Comparison of ENCODE assay signal across 8 cellular contexts in the genomic region with DNA sequence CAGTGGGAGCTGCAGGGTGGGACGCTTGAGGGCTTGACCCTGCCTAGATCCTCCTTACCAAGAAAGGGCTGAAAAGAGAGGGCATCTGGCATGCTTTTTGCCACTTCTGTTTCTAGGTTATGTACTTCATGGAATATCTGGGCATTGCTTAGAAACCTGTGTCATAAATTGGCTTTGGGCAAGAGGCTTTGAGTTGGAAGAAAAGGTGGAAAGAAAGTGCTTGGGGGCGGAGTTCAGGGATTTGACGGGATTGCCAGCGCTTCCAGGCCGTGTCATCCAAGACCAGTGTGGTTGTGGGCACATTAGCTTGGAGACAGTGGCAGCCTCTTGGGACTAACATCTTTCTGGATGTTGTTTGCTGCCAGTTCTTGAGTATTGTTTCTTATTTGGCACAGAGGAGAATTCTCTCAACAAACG. TPM values are rescaled to one million over a fixed set of nuclear protein-coding genes. Genes with fewer than 3 reads are reported as not detected.
A peak's percentile ranks its signal among the peaks of the same experiment; 100 is the strongest.
DNase-seq lines count a peak whose midpoint lies in the region; ATAC-seq and TF ChIP-seq lines count a peak whose summit lies in the region.

No MANE protein-coding gene starts in this region.

- H4K91ac ChIP-seq in H9 (ENCODE audit: insufficient read length, low read depth, low read length) = no peak overlapping the region

- no peak overlapping the region for H2AK5ac ChIP-seq in H9 (ENCODE audit: insufficient read length, low read length)

- H2BK12ac ChIP-seq in H9 (ENCODE audit: insufficient read length, low read depth, low read length) = no peak overlapping the region

- H3K36me3 ChIP-seq in A673 (ENCODE audit: insufficient read depth, low read length, poor library complexity, severe bottlenecking) = no peaks in the 10 kb centered on the region

- H3K23ac ChIP-seq in H9 (ENCODE audit: insufficient read length, low read depth, low read length) = no peak overlapping the region

- WGBS in H9 (ENCODE audit: extremely low coverage, insufficient read length, low lambda C conversion rate) = no CpG with 5 or more reads among the region's 6 CpGs

- H2BK120ac ChIP-seq in H9 (ENCODE audit: low read depth, low read length, poor library complexity, severe bottlenecking) = peak overlapping the region; percentile 65

- H3K9ac ChIP-seq in H9 (ENCODE audit: extremely low read depth, insufficient read length, low read length) = peak overlapping the region; percentile 81

- intact Hi-C loops in A673 (cut with micrococcal nuclease; ENCODE audit: unreplicated experiment) = loop anchor here (2.0 kb wide), 1 partner anchor 16 kb away; no protein-coding TSS in a partner anchor

- CTCF ChIA-PET in A673 (lab: Charles Lee) = no interaction called here

- peaks cover 6% of the 10 kb centered on the region for H3K23me2 ChIP-seq in H9 (ENCODE audit: insufficient read length, low read depth, low read length, poor library complexity, severe bottlenecking)

- peak overlapping the region; percentile 79 for H3K4me3 ChIP-seq in A673 (ENCODE audit: low read depth, low read length, poor library complexity, severe bottlenecking)

- H3T11ph ChIP-seq in H9 (ENCODE audit: low read length) = no peak overlapping the region

- H4K20me1 ChIP-seq in H9 (ENCODE audit: control insufficient read depth, insufficient read depth, insufficient read length) = no peaks in the 10 kb centered on the region

- H3K4me3 Mint-ChIP-seq in H9 = peak overlapping the region; percentile 81 to 91
- peak overlapping the region; percentile 88 for H3K4me3 Mint-ChIP-seq in activated T-helper 17 cell treated with anti-CD3 and anti-CD28 coated beads, Interleukin-2, amount 50 U/mL, for 72 hours
- H3K4me3 Mint-ChIP-seq in immature natural killer cell = peak overlapping the region; percentile 68 to 93 (median 89)
- H3K4me3 Mint-ChIP-seq in stimulated activated naive B cell treated with anti-CD40 and anti-IgM and Interleukin-4, amounts not matched to agents 10 μg/mL and 1 μg/mL and 100 μg/mL, for 72 hours = peak overlapping the region; percentile 88 to 91

- no peak overlapping the region for H4K8ac ChIP-seq in H9 (replicated peaks; ENCODE audit: insufficient read length, low read depth, low read length)

- H3K18ac ChIP-seq in H9 (ENCODE audit: insufficient read length, low read depth, low read length) = no peak overlapping the region

- H3K56ac ChIP-seq in H9 (ENCODE audit: insufficient read length, low read depth, low read length) = no peak overlapping the region

- H3K79me2 ChIP-seq in H9 (ENCODE audit: insufficient read depth, low read length) = no peaks in the 10 kb centered on the region

- no peaks in the 10 kb centered on the region for H3K9me3 Mint-ChIP-seq in H9
- H3K9me3 Mint-ChIP-seq in activated T-helper 17 cell treated with anti-CD3 and anti-CD28 coated beads, Interleukin-2, amount 50 U/mL, for 72 hours = no peaks in the 10 kb centered on the region
- no peaks in the 10 kb centered on the region for H3K9me3 Mint-ChIP-seq in immature natural killer cell
- H3K9me3 Mint-ChIP-seq in stimulated activated naive B cell treated with anti-CD40 and anti-IgM and Interleukin-4, amounts not matched to agents 10 μg/mL and 1 μg/mL and 100 μg/mL, for 72 hours = no peaks in the 10 kb centered on the region

- ATAC-seq in activated T-helper 17 cell treated with anti-CD3 and anti-CD28 coated beads, Interleukin-2, amount 50 U/mL, for 72 hours (replicated peaks) = no peak
- no peak for ATAC-seq in stimulated activated naive B cell treated with anti-CD40 and anti-IgM and Interleukin-4, amounts not matched to agents 10 μg/mL and 1 μg/mL and 100 μg/mL, for 72 hours (replicated peaks)
- no peak for ATAC-seq in GM21723 (IDR thresholded peaks at IDR 0.05; ENCODE audit: unreplicated experiment)

- H3K27me3 Mint-ChIP-seq in H9 (ENCODE audit: low read depth) (peaks cover 60% of the 10 kb centered on the region), immature natural killer cell (ENCODE audit: low read depth in 3 of 3) (peaks cover 0 to 17% (median 5%) of the 10 kb centered on the region in 3 donors)
- peaks cover 3% of the 10 kb centered on the region for H3K27me3 Mint-ChIP-seq in activated T-helper 17 cell treated with anti-CD3 and anti-CD28 coated beads, Interleukin-2, amount 50 U/mL, for 72 hours
- peaks cover 12 to 13% of the 10 kb centered on the region in 2 donors for H3K27me3 Mint-ChIP-seq in stimulated activated naive B cell treated with anti-CD40 and anti-IgM and Interleukin-4, amounts not matched to agents 10 μg/mL and 1 μg/mL and 100 μg/mL, for 72 hours

- peak overlapping the region; percentile 99 for H3K4me2 ChIP-seq in H9 (ENCODE audit: insufficient read depth, insufficient read length, low read length)

- no peak overlapping the region for H3K4ac ChIP-seq in H9 (ENCODE audit: low read depth, low read length)

- H3K27ac Mint-ChIP-seq in H9 (no peak overlapping the region; a peak in 1 of 7 replicates), immature natural killer cell (peak overlapping the region in 5 of 6 donors; percentile 26 to 71 (median 41))
- peak overlapping the region; percentile 77 for H3K27ac Mint-ChIP-seq in activated T-helper 17 cell treated with anti-CD3 and anti-CD28 coated beads, Interleukin-2, amount 50 U/mL, for 72 hours
- peak overlapping the region; percentile 79 for H3K27ac Mint-ChIP-seq in stimulated activated naive B cell treated with anti-CD40 and anti-IgM and Interleukin-4, amounts not matched to agents 10 μg/mL and 1 μg/mL and 100 μg/mL, for 72 hours

- TF ChIP-seq CTCF in A673 (conservative IDR thresholded peaks at IDR 0.05; ENCODE audit: low read depth, low read length) (no peak), H9 (conservative IDR thresholded peaks at IDR 0.05) (no peak)

- peak overlapping the region; percentile 77 for H3K27ac ChIP-seq in A673 (ENCODE audit: low read depth, low read length, poor library complexity, severe bottlenecking)
- H3K27ac ChIP-seq in H9 (ENCODE audit: insufficient read length, low read depth, low read length) = no peak overlapping the region

- H4K5ac ChIP-seq in H9 (ENCODE audit: insufficient read length, low read depth, low read length) = no peak overlapping the region

- no peak overlapping the region for H2BK20ac ChIP-seq in H9 (ENCODE audit: low read depth, low read length, poor library complexity, severe bottlenecking)

- 0 out of 2 replicates have a peak overlapping the region, but pooled peaks have one; percentile 31 for H3K14ac ChIP-seq in H9 (ENCODE audit: insufficient read depth, low read length)

- no peaks in the 10 kb centered on the region for H3K27me3 ChIP-seq in A673 (replicated peaks; ENCODE audit: insufficient read depth, low read depth, low read length, poor library complexity)
- 0 out of 2 replicates have a peak, but pooled peaks cover 3% of the 10 kb centered on the region for H3K27me3 ChIP-seq in H9 (ENCODE audit: insufficient read depth, low read length)

- H2AFZ ChIP-seq in H9 (ENCODE audit: low read length) = no peak overlapping the region

- BruUV-seq in A673 (replicated peaks; lab: Mats Ljungman, UMichigan) = no TSS peak

- no peak overlapping the region for H2BK15ac ChIP-seq in H9 (ENCODE audit: low read depth, low read length)

- POLR2A ChIA-PET in A673 (lab: Charles Lee; ENCODE audit: low non-redundant PET) = no interaction called here

- H2BK5ac ChIP-seq in H9 (ENCODE audit: insufficient read length, low read length) = no peak overlapping the region

- H3K4me1 Mint-ChIP-seq in H9 (peaks cover 13 to 14% of the 10 kb centered on the region in 2 experiments), immature natural killer cell (peaks cover 18 to 25% of the 10 kb centered on the region in 2 donors)
- H3K4me1 Mint-ChIP-seq in activated T-helper 17 cell treated with anti-CD3 and anti-CD28 coated beads, Interleukin-2, amount 50 U/mL, for 72 hours = peaks cover 15% of the 10 kb centered on the region
- peaks cover 15 to 18% of the 10 kb centered on the region in 2 donors for H3K4me1 Mint-ChIP-seq in stimulated activated naive B cell treated with anti-CD40 and anti-IgM and Interleukin-4, amounts not matched to agents 10 μg/mL and 1 μg/mL and 100 μg/mL, for 72 hours

- H3K79me1 ChIP-seq in H9 (ENCODE audit: insufficient read depth, low read depth, low read length, poor library complexity, severe bottlenecking) = no peaks in the 10 kb centered on the region

- no peaks in the 10 kb centered on the region for H3K9me3 ChIP-seq in A673 (ENCODE audit: low read depth, low read length, poor library complexity, severe bottlenecking)
- H3K9me3 ChIP-seq in H9 (ENCODE audit: control insufficient read depth, low read depth, low read length) = no peaks in the 10 kb centered on the region

- DNase-seq in A673 (ENCODE audit: low spot score) (no peak), H9 (no peak), immature natural killer cell (no peak), NAMALWA (ENCODE audit: low spot score) (no peak), NCI-H2227 (lab: John Stamatoyannopoulos, UW; ENCODE audit: unreplicated experiment) (no peak)
- DNase-seq in stimulated activated naive B cell treated with anti-CD40 and anti-IgM and Interleukin-4, amounts not matched to agents 10 μg/mL and 1 μg/mL and 100 μg/mL, for 72 hours = no peak

- H3K4me1 ChIP-seq in A673 (ENCODE audit: insufficient read depth, low read length, poor library complexity, severe bottlenecking) (peaks cover 7% of the 10 kb centered on the region), H9 (ENCODE audit: insufficient read depth, low read length) (no peaks in the 10 kb centered on the region)

- H3K36me3 Mint-ChIP-seq in H9 (ENCODE audit: insufficient read depth in 1 of 3, low read depth in 3 of 3) (no peaks in the 10 kb centered on the region), immature natural killer cell (no peaks in the 10 kb centered on the region)
- H3K36me3 Mint-ChIP-seq in activated T-helper 17 cell treated with anti-CD3 and anti-CD28 coated beads, Interleukin-2, amount 50 U/mL, for 72 hours (ENCODE audit: low read depth) = no peaks in the 10 kb centered on the region
- H3K36me3 Mint-ChIP-seq in stimulated activated naive B cell treated with anti-CD40 and anti-IgM and Interleukin-4, amounts not matched to agents 10 μg/mL and 1 μg/mL and 100 μg/mL, for 72 hours = no peaks in the 10 kb centered on the region

RNA-seq across cellular contexts. Expression of gene ZNF862, which starts 0.8 kb away (rescaled TPM):
- 5.7 and 8.3 TPM in 2 replicates for total RNA-seq in A673 (2021)
- 1.3 and 1.9 TPM in 2 replicates for total RNA-seq in H9 (2021)
- 10 to 100 TPM; 18.4 to 40.8 TPM for total RNA-seq in activated T-helper 17 cell treated with anti-CD3 and anti-CD28 coated beads, Interleukin-2, amount 50 U/mL, for 72 hours
- polyA plus RNA-seq in immature natural killer cell = 1 to 10 TPM; 1.9 to 5.5 (median 2.5) TPM

RNA-seq across cellular contexts. Expression of gene ATP6V0E2, which starts 34.8 kb away (rescaled TPM):
- total RNA-seq in A673 (2021) (50.1 and 51.9 TPM in 2 replicates), H9 (2021) (19.0 and 20.0 TPM in 2 replicates)
- total RNA-seq in activated T-helper 17 cell treated with anti-CD3 and anti-CD28 coated beads, Interleukin-2, amount 50 U/mL, for 72 hours = 10 to 100 TPM; 30.3 to 72.9 TPM
- polyA plus RNA-seq in immature natural killer cell = 10 to 100 TPM; 72.8 to 80.5 (median 73.9) TPM

Comparison
In these comparisons a context has a peak if more than half of its experiments do, and no peak if none do; other contexts are left out.
1. H3K27ac Mint-ChIP-seq: peak in activated T-helper 17 cell treated with anti-CD3 and anti-CD28 coated beads, Interleukin-2, amount 50 U/mL, for 72 hours (single experiment), immature natural killer cell (5 of 6) and stimulated activated naive B cell treated with anti-CD40 and anti-IgM and Interleukin-4, amounts not matched to agents 10 μg/mL and 1 μg/mL and 100 μg/mL, for 72 hours (single experiment); none in H9 (0 of 3).
2. Peak in every context shown above with its lines, with median percentiles within 50 percentile points of each other: H3K4me3 Mint-ChIP-seq.